In the genomic region with DNA sequence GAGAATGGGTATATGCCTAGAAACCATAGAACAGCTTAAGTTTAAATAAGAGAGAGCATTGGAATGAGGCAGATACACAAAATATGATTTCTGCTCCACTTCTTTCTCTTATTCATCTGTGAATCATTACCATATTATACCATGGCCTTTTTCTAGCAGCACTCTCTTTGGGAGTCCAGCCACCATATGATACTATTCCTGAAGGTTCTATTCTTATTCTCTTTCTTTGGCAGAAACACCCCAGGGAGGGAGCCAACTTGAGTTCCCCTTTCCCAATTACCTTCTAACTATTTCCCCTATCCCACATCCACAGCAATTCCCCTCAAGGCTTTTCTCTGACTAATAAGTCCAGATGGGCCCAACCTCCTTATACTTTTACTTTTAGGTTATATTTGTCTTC, we compare ENCODE assay signal across 1 cellular context.
TF ChIP-seq lines count a peak whose summit lies in the region.

No MANE protein-coding gene starts in this region.

TF ChIP-seq in IMR-90, 13 proteins besides CTCF, POLR2A, EP300 and RAD21 (continued from another document):
- TF ChIP-seq, protein P1, sequence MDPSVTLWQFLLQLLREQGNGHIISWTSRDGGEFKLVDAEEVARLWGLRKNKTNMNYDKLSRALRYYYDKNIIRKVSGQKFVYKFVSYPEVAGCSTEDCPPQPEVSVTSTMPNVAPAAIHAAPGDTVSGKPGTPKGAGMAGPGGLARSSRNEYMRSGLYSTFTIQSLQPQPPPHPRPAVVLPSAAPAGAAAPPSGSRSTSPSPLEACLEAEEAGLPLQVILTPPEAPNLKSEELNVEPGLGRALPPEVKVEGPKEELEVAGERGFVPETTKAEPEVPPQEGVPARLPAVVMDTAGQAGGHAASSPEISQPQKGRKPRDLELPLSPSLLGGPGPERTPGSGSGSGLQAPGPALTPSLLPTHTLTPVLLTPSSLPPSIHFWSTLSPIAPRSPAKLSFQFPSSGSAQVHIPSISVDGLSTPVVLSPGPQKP (IDR thresholded peaks at IDR 0.05; ENCODE audit: borderline replicate concordance, low read depth, low read length) = no peak
- TF ChIP-seq MAFK (IDR thresholded peaks at IDR 0.05; ENCODE audit: low read depth, low read length) (no peak), RFX5 (IDR thresholded peaks at IDR 0.05; ENCODE audit: low read depth, low read length) (no peak), MAZ (IDR thresholded peaks at IDR 0.05; ENCODE audit: borderline replicate concordance, low read depth, low read length) (no peak), RCOR1 (IDR thresholded peaks at IDR 0.05; ENCODE audit: insufficient replicate concordance, low read length) (no peak), BHLHE40 (IDR thresholded peaks at IDR 0.05; ENCODE audit: low read depth, low read length) (no peak), MXI1 (IDR thresholded peaks at IDR 0.05; ENCODE audit: borderline replicate concordance, low read depth, low read length) (no peak)
